Comparison of ENCODE assay signal across 8 cellular contexts in genomic region chr14:45135659-45136314, GRCh38. TPM values are rescaled to one million over a fixed set of nuclear protein-coding genes. Genes with fewer than 3 reads are reported as not detected.
DNase-seq lines count a peak whose midpoint lies in the region; ATAC-seq and TF ChIP-seq lines count a peak whose summit lies in the region.

Gene FANCM (plus strand): TSS chr14:45135930. CDS start chr14:45136032, 102 bp downstream.

- DNase-seq in DND-41 (peak; percentile 95), GM23338 (ENCODE audit: low spot score) (peak; percentile 99), LoVo (ENCODE audit: low spot score) (peak; percentile 94), RWPE2 (ENCODE audit: low spot score) (peak; percentile 94), fibroblast of mammary gland (ENCODE audit: low read depth) (peak; percentile 99), natural killer cell (peak; percentile 74)
- peak; percentile 85 for DNase-seq in activated T-helper 2 cell treated with anti-CD3 and anti-CD28 coated beads, Interferon-gamma antibody, Interleukin-2, Interleukin-4, amounts not matched to agents 10 μg/mL and 5 μg/mL and 100 μg/mL, durations not matched to agents 14 hours and 24 hours and 36 hours (ENCODE audit: low spot score)
- peak; percentile 85 for DNase-seq in stimulated activated naive CD4-positive, alpha-beta T cell treated with Interleukin-2 at 50 U/mL for 16 hours (lab: John Stamatoyannopoulos, UW)

- H3K9ac ChIP-seq in DND-41 (ENCODE audit: low read depth, low read length), result peak within 1 kb of the TSS; percentile 95

- H3K9me2 ChIP-seq in GM23338 (ENCODE audit: insufficient read depth), result no peaks in the 10 kb centered on the region

- no peak for TF ChIP-seq CTCF in DND-41 (IDR thresholded peaks at IDR 0.05; ENCODE audit: borderline replicate concordance, extremely low read depth, low read length, poor library complexity, severe bottlenecking)
- no peak for TF ChIP-seq CTCF in GM23338 (conservative IDR thresholded peaks at IDR 0.05; ENCODE audit: low read depth in 2 of 2)
- no peak for TF ChIP-seq CTCF in RWPE2 (IDR thresholded peaks at IDR 0.05; ENCODE audit: poor library complexity, severe bottlenecking)
- no peak for TF ChIP-seq CTCF in fibroblast of mammary gland (conservative IDR thresholded peaks at IDR 0.05; ENCODE audit: control insufficient read depth, insufficient read depth, low read depth, low read length)
- no peak for TF ChIP-seq CTCF in natural killer cell (IDR thresholded peaks at IDR 0.05)

- H3K4me1 ChIP-seq in DND-41 (ENCODE audit: insufficient read depth, low read length), result peaks cover 64% of the 10 kb centered on the region
- H3K4me1 ChIP-seq in GM23338 (ENCODE audit: insufficient read depth), result peaks cover 19% of the 10 kb centered on the region; the same call in 1 of the 2 replicates
- H3K4me1 ChIP-seq in RWPE2 (ENCODE audit: insufficient read depth, poor library complexity, severe bottlenecking), result peaks cover 23% of the 10 kb centered on the region

- H3K36me3 ChIP-seq in DND-41 (ENCODE audit: insufficient read depth, low read length) (peaks cover 14% of the 10 kb centered on the region), GM23338 (ENCODE audit: insufficient read depth) (no peaks in the 10 kb centered on the region), RWPE2 (ENCODE audit: low read depth) (peaks cover 21% of the 10 kb centered on the region)

- peaks cover 85% of the 10 kb centered on the region for H3K79me2 ChIP-seq in DND-41 (ENCODE audit: insufficient read depth, low read length)
- H3K79me2 ChIP-seq in GM23338 (replicated peaks; ENCODE audit: insufficient read depth), result peaks cover 78% of the 10 kb centered on the region

- H3K27ac Mint-ChIP-seq in GM23338 (peak within 1 kb of the TSS; percentile 98), natural killer cell (peak within 1 kb of the TSS; percentile 98 to 99)
- peak within 1 kb of the TSS; percentile 98 for H3K27ac Mint-ChIP-seq in activated T-helper 2 cell treated with anti-CD3 and anti-CD28 coated beads, Interferon-gamma antibody, Interleukin-2, Interleukin-4, amounts not matched to agents 10 μg/mL and 5 μg/mL and 100 μg/mL, durations not matched to agents 14 hours and 24 hours and 36 hours

- H3K4me3 ChIP-seq in DND-41 (ENCODE audit: low read depth in 1 of 2, low read length in 2 of 2), result peak within 1 kb of the TSS; percentile 98 to 99
- H3K4me3 ChIP-seq in GM23338, result peak within 1 kb of the TSS; percentile 91
- H3K4me3 ChIP-seq in RWPE2 (ENCODE audit: severe bottlenecking), result peak within 1 kb of the TSS; percentile 65
- H3K4me3 ChIP-seq in fibroblast of mammary gland (ENCODE audit: control insufficient read depth, low read depth, low read length), result peak within 1 kb of the TSS; percentile 95

- H2AFZ ChIP-seq in DND-41 (ENCODE audit: low read depth, low read length) (peak within 1 kb of the TSS; percentile 99), GM23338 (peak within 1 kb of the TSS; percentile 34)

- H3K27me3 Mint-ChIP-seq in GM23338 (ENCODE audit: insufficient read depth, low read depth, poor library complexity) (peaks cover 9% of the 10 kb centered on the region), natural killer cell (ENCODE audit: low read depth in 2 of 2) (no peaks in the 10 kb centered on the region)
- no peaks in the 10 kb centered on the region for H3K27me3 Mint-ChIP-seq in activated T-helper 2 cell treated with anti-CD3 and anti-CD28 coated beads, Interferon-gamma antibody, Interleukin-2, Interleukin-4, amounts not matched to agents 10 μg/mL and 5 μg/mL and 100 μg/mL, durations not matched to agents 14 hours and 24 hours and 36 hours (ENCODE audit: low read depth)

- no peaks in the 10 kb centered on the region for H3K27me3 ChIP-seq in DND-41 (ENCODE audit: insufficient read depth, low read length, poor library complexity)
- no peaks in the 10 kb centered on the region for H3K27me3 ChIP-seq in GM23338 (ENCODE audit: insufficient read depth)
- H3K27me3 ChIP-seq in RWPE2 (ENCODE audit: insufficient read depth, poor library complexity, severe bottlenecking), result no peaks in the 10 kb centered on the region

- H3K27ac ChIP-seq in DND-41 (ENCODE audit: low read length) (peak within 1 kb of the TSS; percentile 96), GM23338 (ENCODE audit: low read depth) (peak within 1 kb of the TSS; percentile 81), RWPE2 (ENCODE audit: poor library complexity, severe bottlenecking) (peak within 1 kb of the TSS; percentile 57)

- ATAC-seq in DND-41 (ENCODE audit: insufficient read depth, low read depth), result peak; percentile 71
- ATAC-seq in GM23338, result peak; percentile 72
- peak; percentile 60 for ATAC-seq in RWPE2 (ENCODE audit: low read depth)
- peak; percentile 51 to 73 (median 65) for ATAC-seq in natural killer cell

- H3K4me2 ChIP-seq in DND-41 (ENCODE audit: insufficient read depth, low read length) (peak within 1 kb of the TSS; percentile 87), GM23338 (peak within 1 kb of the TSS; percentile 86)

- H3K9me3 Mint-ChIP-seq in GM23338 (no peaks in the 10 kb centered on the region), natural killer cell (no peaks in the 10 kb centered on the region)
- no peaks in the 10 kb centered on the region for H3K9me3 Mint-ChIP-seq in activated T-helper 2 cell treated with anti-CD3 and anti-CD28 coated beads, Interferon-gamma antibody, Interleukin-2, Interleukin-4, amounts not matched to agents 10 μg/mL and 5 μg/mL and 100 μg/mL, durations not matched to agents 14 hours and 24 hours and 36 hours

- H3K4me1 Mint-ChIP-seq in GM23338, result peaks cover 12% of the 10 kb centered on the region; the same call in 2 of the 3 replicates
- H3K4me1 Mint-ChIP-seq in activated T-helper 2 cell treated with anti-CD3 and anti-CD28 coated beads, Interferon-gamma antibody, Interleukin-2, Interleukin-4, amounts not matched to agents 10 μg/mL and 5 μg/mL and 100 μg/mL, durations not matched to agents 14 hours and 24 hours and 36 hours (ENCODE audit: low read depth), result peaks cover 27% of the 10 kb centered on the region
- H3K4me1 Mint-ChIP-seq in natural killer cell, result peaks cover 38 to 46% of the 10 kb centered on the region in 2 donors

- H3K4me3 Mint-ChIP-seq in GM23338, result peak within 1 kb of the TSS; percentile 97
- H3K4me3 Mint-ChIP-seq in activated T-helper 2 cell treated with anti-CD3 and anti-CD28 coated beads, Interferon-gamma antibody, Interleukin-2, Interleukin-4, amounts not matched to agents 10 μg/mL and 5 μg/mL and 100 μg/mL, durations not matched to agents 14 hours and 24 hours and 36 hours (ENCODE audit: low read depth), result peak within 1 kb of the TSS; percentile 92
- H3K4me3 Mint-ChIP-seq in natural killer cell, result peak within 1 kb of the TSS; percentile 100

- H3K9me3 ChIP-seq in DND-41 (ENCODE audit: insufficient read depth, low read length, severe bottlenecking), result no peaks in the 10 kb centered on the region
- H3K9me3 ChIP-seq in RWPE2 (ENCODE audit: severe bottlenecking), result no peaks in the 10 kb centered on the region

- intact Hi-C loops in activated T-helper 2 cell treated with anti-CD3 and anti-CD28 coated beads, Interferon-gamma antibody, Interleukin-2, Interleukin-4, amounts not matched to agents 10 μg/mL and 5 μg/mL and 100 μg/mL, durations not matched to agents 14 hours and 24 hours and 36 hours (cut with micrococcal nuclease), result loop anchor here (1.0 to 5.0 kb wide), 2 partner anchors 21 to 67 kb away; no protein-coding TSS in a partner anchor
- intact Hi-C loops in natural killer cell (cut with micrococcal nuclease), result loop anchor here (1.0 to 2.0 kb wide), 2 partner anchors 118 to 133 kb away; partner anchors contain the start of gene MIS18BP1

- H4K20me1 ChIP-seq in DND-41 (ENCODE audit: insufficient read depth, low read length) (peaks cover 7% of the 10 kb centered on the region), GM23338 (replicated peaks; ENCODE audit: insufficient read depth) (0 out of 2 replicates have a peak, but pooled peaks cover 11% of the 10 kb centered on the region)

- no peaks in the 10 kb centered on the region; the same call in 2 of the 3 replicates for H3K36me3 Mint-ChIP-seq in GM23338 (ENCODE audit: low read depth)
- H3K36me3 Mint-ChIP-seq in activated T-helper 2 cell treated with anti-CD3 and anti-CD28 coated beads, Interferon-gamma antibody, Interleukin-2, Interleukin-4, amounts not matched to agents 10 μg/mL and 5 μg/mL and 100 μg/mL, durations not matched to agents 14 hours and 24 hours and 36 hours (ENCODE audit: low read depth), result peaks cover 4% of the 10 kb centered on the region
- H3K36me3 Mint-ChIP-seq in natural killer cell, result no peaks in the 10 kb centered on the region

- H3F3A ChIP-seq in GM23338 (replicated peaks; ENCODE audit: low read depth), result no peaks in the 10 kb centered on the region

TF ChIP-seq in GM23338, 12 proteins besides CTCF, POLR2A, EP300 and RAD21 (continues in another document):
- TF ChIP-seq ZNF331 (CRISPR knock-in tag; IDR thresholded peaks at IDR 0.05; ENCODE audit: low read depth) (no peak), REST (IDR thresholded peaks at IDR 0.05; ENCODE audit: unreplicated experiment) (no peak)

RNA-seq across cellular contexts. Expression of gene FANCM, which starts in this region (rescaled TPM):
- 21.1 and 24.5 TPM in 2 replicates for total RNA-seq in GM23338 (2014; rRNA removed; shearing (Covaris generic))
- 18.1 and 19.6 TPM in 2 replicates for polyA plus RNA-seq in GM23338 (2016; fragmentation: Nextera tagmentation; extraction: Ambion mirVana)
- 14.4 and 14.5 TPM in 2 replicates for total RNA-seq in activated T-helper 2 cell treated with anti-CD3 and anti-CD28 coated beads, Interferon-gamma antibody, Interleukin-2, Interleukin-4, amounts not matched to agents 10 μg/mL and 5 μg/mL and 100 μg/mL, durations not matched to agents 14 hours and 24 hours and 36 hours
- total RNA-seq in natural killer cell, result 10 to 100 TPM in 2 of 3 donors, 1 to 10 TPM in 1; 8.3 to 16.9 (median 13.2) TPM

Comparison
In these comparisons a context has a peak if more than half of its experiments do, and no peak if none do; other contexts are left out.
1. Peak in every context shown above with its lines: DNase-seq, ATAC-seq, H3K4me3 ChIP-seq and H3K27ac ChIP-seq.